Comparison of ENCODE assay signal across 15 cellular contexts in genomic region chr3:64215559-64215958, GRCh38. TPM values are rescaled to one million over a fixed set of nuclear protein-coding genes. Genes with fewer than 3 reads are reported as not detected.
"Had no signal": no experiment of that assay in that cellular context is flagged by ENCODE, and none has a peak within 500 bp of the region (broad histone marks: within the 10 kb centered on the region; RNA-seq: fewer than 3 reads in every experiment).

No MANE protein-coding gene starts in this region.

- H3K9me3 ChIP-seq: lower lobe of right lung, psoas muscle, SJSA1, thoracic aorta had no signal

- H3K4me1 Mint-ChIP-seq: activated naive CD8-positive, alpha-beta T cell treated with anti-CD3 and anti-CD28 coated beads for 36 hours; natural killer cell had no signal

- H3K27ac ChIP-seq: SJSA1 had no signal

- H3K9me3 Mint-ChIP-seq: activated naive CD8-positive, alpha-beta T cell treated with anti-CD3 and anti-CD28 coated beads for 36 hours; activated T-cell treated with anti-CD3 and anti-CD28 coated beads, Interleukin-2, amount 50 U/mL, for 4 hours had no signal

- H3K27me3 ChIP-seq: SJSA1 had no signal

- ATAC-seq: activated T-cell treated with anti-CD3 and anti-CD28 coated beads, Interleukin-2, amount 50 U/mL, for 4 hours; lower lobe of right lung; natural killer cell; psoas muscle; stimulated activated naive CD8-positive, alpha-beta T cell treated with anti-CD3 and anti-CD28 coated beads, Interleukin-15, Interleukin-2, amounts not matched to agents 100 U/mL and 50 U/mL, for 24 hours had no signal

- H3K4me3 Mint-ChIP-seq: activated naive CD8-positive, alpha-beta T cell treated with anti-CD3 and anti-CD28 coated beads for 36 hours; activated T-cell treated with anti-CD3 and anti-CD28 coated beads, Interleukin-2, amount 50 U/mL, for 4 hours; natural killer cell had no signal

- H3K36me3 Mint-ChIP-seq: activated naive CD8-positive, alpha-beta T cell treated with anti-CD3 and anti-CD28 coated beads for 36 hours; natural killer cell had no signal

- DNase-seq: activated CD4-positive, alpha-beta T cell treated with anti-CD3 and anti-CD28 coated beads for 1 hour; activated CD4-positive, alpha-beta T cell treated with anti-CD3 and anti-CD28 coated beads, Interleukin-2, amount 50 U/mL, for 48 hours; activated effector memory CD4-positive, alpha-beta T cell treated with anti-CD3 and anti-CD28 coated beads, Interleukin-2, amount 50 U/mL, for 16 hours; activated naive CD8-positive, alpha-beta T cell treated with anti-CD3 and anti-CD28 coated beads for 36 hours; activated T-cell treated with anti-CD3 and anti-CD28 coated beads, Interleukin-2, amount 50 U/mL, for 4 hours; anterior cingulate cortex; effector memory CD4-positive, alpha-beta T cell; lower lobe of right lung; natural killer cell; psoas muscle; stimulated activated CD4-positive, alpha-beta T cell treated with anti-CD3 and anti-CD28 coated beads, Interleukin-2, amount 100 ng/mL, for 48 hours; stimulated activated naive CD8-positive, alpha-beta T cell treated with anti-CD3 and anti-CD28 coated beads, Interleukin-15, Interleukin-2, amounts not matched to agents 100 U/mL and 50 U/mL, for 24 hours; T-helper 9 cell had no signal

- H3K36me3 ChIP-seq: lower lobe of right lung, thoracic aorta had no signal

- H3K4me3 ChIP-seq: SJSA1 had no signal

- H3K27ac Mint-ChIP-seq: activated naive CD8-positive, alpha-beta T cell treated with anti-CD3 and anti-CD28 coated beads for 36 hours; natural killer cell had no signal

RNA-seq across cellular contexts. Expression of gene PRICKLE2, which starts 9.7 kb away (rescaled TPM):
- total RNA-seq: activated naive CD8-positive, alpha-beta T cell treated with anti-CD3 and anti-CD28 coated beads for 36 hours; activated T-cell treated with anti-CD3 and anti-CD28 coated beads, Interleukin-2, amount 50 U/mL, for 4 hours had no signal
